Comparison of ENCODE assay signal across 29 cellular contexts in the genomic region with DNA sequence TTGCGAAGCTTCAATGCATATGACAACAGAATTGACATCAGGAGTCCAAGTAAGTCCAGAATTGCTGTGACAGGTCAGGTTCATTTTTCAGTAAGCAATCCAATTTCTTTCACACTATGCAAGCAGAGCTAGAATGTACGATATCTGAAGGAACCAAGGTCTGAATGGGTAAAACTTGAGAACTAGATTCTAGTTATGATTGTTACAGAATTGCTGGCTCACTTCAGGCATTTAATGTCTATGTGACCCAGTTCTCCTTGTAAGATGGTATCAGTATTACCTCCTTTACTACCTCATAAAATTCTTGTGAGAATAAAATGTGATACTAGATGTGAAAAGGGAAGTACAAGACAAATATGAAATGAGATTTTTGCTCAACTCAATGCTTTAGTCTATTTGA.
"Had no signal": no experiment of that assay in that cellular context is flagged by ENCODE, and none has a peak within 500 bp of the region (broad histone marks: within the 10 kb centered on the region; RNA-seq: fewer than 3 reads in every experiment).

No MANE protein-coding gene starts in this region.

- H3K4me1 Mint-ChIP-seq: stimulated activated effector memory CD8-positive, alpha-beta T cell treated with anti-CD3 and anti-CD28 coated beads, Interleukin-12 subunit alpha, Interleukin-12 subunit beta, amount 100 ng/mL, for 72 hours; stimulated activated memory B cell treated with anti-CD40 and anti-IgM and Interleukin-4, amounts not matched to agents 10 μg/mL and 1 μg/mL and 100 μg/mL, for 72 hours; stimulated activated naive B cell treated with anti-CD40 and anti-IgM and Interleukin-4, amounts not matched to agents 10 μg/mL and 1 μg/mL and 100 μg/mL, for 72 hours; stimulated activated naive CD8-positive, alpha-beta T cell treated with anti-CD3 and anti-CD28 coated beads, Interleukin-15, amount 100 ng/mL, for 72 hours had no signal

- H3K27ac Mint-ChIP-seq: stimulated activated effector memory CD8-positive, alpha-beta T cell treated with anti-CD3 and anti-CD28 coated beads, Interleukin-12 subunit alpha, Interleukin-12 subunit beta, amount 100 ng/mL, for 72 hours; stimulated activated memory B cell treated with anti-CD40 and anti-IgM and Interleukin-4, amounts not matched to agents 10 μg/mL and 1 μg/mL and 100 μg/mL, for 72 hours; stimulated activated naive B cell treated with anti-CD40 and anti-IgM and Interleukin-4, amounts not matched to agents 10 μg/mL and 1 μg/mL and 100 μg/mL, for 72 hours; stimulated activated naive CD8-positive, alpha-beta T cell treated with anti-CD3 and anti-CD28 coated beads, Interleukin-15, amount 100 ng/mL, for 72 hours; stimulated activated naive CD8-positive, alpha-beta T cell treated with anti-CD3 and anti-CD28 coated beads, Interleukin-15, Interleukin-2, amounts not matched to agents 100 ng/mL and 50 ng/mL, for 24 hours; type B pancreatic cell had no signal

- H3K9me3 Mint-ChIP-seq: stimulated activated memory B cell treated with anti-CD40 and anti-IgM and Interleukin-4, amounts not matched to agents 10 μg/mL and 1 μg/mL and 100 μg/mL, for 72 hours; stimulated activated naive CD8-positive, alpha-beta T cell treated with anti-CD3 and anti-CD28 coated beads, Interleukin-15, amount 100 ng/mL, for 72 hours; stimulated activated naive CD8-positive, alpha-beta T cell treated with anti-CD3 and anti-CD28 coated beads, Interleukin-15, Interleukin-2, amounts not matched to agents 100 ng/mL and 50 ng/mL, for 24 hours; type B pancreatic cell had no signal

- DNase-seq: stimulated activated CD4-positive, alpha-beta T cell treated with anti-CD3 and anti-CD28 coated beads, Interleukin-2, amount 100 ng/mL, for 48 hours; stimulated activated CD4-positive, alpha-beta T cell treated with anti-CD3 and anti-CD28 coated beads, Interleukin-4, amount 100 ng/mL, for 1 hour; stimulated activated CD4-positive, alpha-beta T cell treated with anti-CD3 and anti-CD28 coated beads, Interleukin-4, amount 100 ng/mL, for 24 hours; stimulated activated CD4-positive, alpha-beta T cell treated with anti-CD3 and anti-CD28 coated beads, Interleukin-4, amount 100 ng/mL, for 4 hours; stimulated activated CD8-positive, alpha-beta memory T cell treated with anti-CD3 and anti-CD28 coated beads, Interleukin-4, amount 100 ng/mL, for 48 hours; stimulated activated naive B cell treated with anti-CD40 and anti-IgM and Interleukin-4, amounts not matched to agents 10 μg/mL and 1 μg/mL and 100 μg/mL, for 72 hours; stimulated activated naive CD4-positive, alpha-beta T cell; stimulated activated naive CD4-positive, alpha-beta T cell treated with Interleukin-2 at 50 U/mL for 16 hours; stimulated activated naive CD8-positive, alpha-beta T cell treated with anti-CD3 and anti-CD28 coated beads, Interleukin-15, amount 100 ng/mL, for 72 hours; stimulated activated naive CD8-positive, alpha-beta T cell treated with anti-CD3 and anti-CD28 coated beads, Interleukin-15, Interleukin-2, amounts not matched to agents 100 U/mL and 50 U/mL, for 24 hours; stomach; substantia nigra; testis; thyroid gland; tibial artery; transverse colon; trophoblast cell; upper lobe of left lung; upper lobe of right lung; uterus had no signal

- FAIRE-seq: urothelium cell line had no signal

- H3K4me3 ChIP-seq: stomach, suprapubic skin, testis, thoracic aorta, thyroid gland, tibial artery, tibial nerve, transverse colon, upper lobe of left lung, upper lobe of right lung, uterus, vagina had no signal

- H3K4me3 Mint-ChIP-seq: stimulated activated effector memory CD8-positive, alpha-beta T cell treated with anti-CD3 and anti-CD28 coated beads, Interleukin-12 subunit alpha, Interleukin-12 subunit beta, amount 100 ng/mL, for 72 hours; stimulated activated memory B cell treated with anti-CD40 and anti-IgM and Interleukin-4, amounts not matched to agents 10 μg/mL and 1 μg/mL and 100 μg/mL, for 72 hours; stimulated activated naive B cell treated with anti-CD40 and anti-IgM and Interleukin-4, amounts not matched to agents 10 μg/mL and 1 μg/mL and 100 μg/mL, for 72 hours; stimulated activated naive CD8-positive, alpha-beta T cell treated with anti-CD3 and anti-CD28 coated beads, Interleukin-15, amount 100 ng/mL, for 72 hours; stimulated activated naive CD8-positive, alpha-beta T cell treated with anti-CD3 and anti-CD28 coated beads, Interleukin-15, Interleukin-2, amounts not matched to agents 100 ng/mL and 50 ng/mL, for 24 hours; type B pancreatic cell had no signal

- H3K27me3 Mint-ChIP-seq: stimulated activated memory B cell treated with anti-CD40 and anti-IgM and Interleukin-4, amounts not matched to agents 10 μg/mL and 1 μg/mL and 100 μg/mL, for 72 hours; stimulated activated naive B cell treated with anti-CD40 and anti-IgM and Interleukin-4, amounts not matched to agents 10 μg/mL and 1 μg/mL and 100 μg/mL, for 72 hours; stimulated activated naive CD8-positive, alpha-beta T cell treated with anti-CD3 and anti-CD28 coated beads, Interleukin-15, amount 100 ng/mL, for 72 hours; stimulated activated naive CD8-positive, alpha-beta T cell treated with anti-CD3 and anti-CD28 coated beads, Interleukin-15, Interleukin-2, amounts not matched to agents 100 ng/mL and 50 ng/mL, for 24 hours had no signal

- ATAC-seq: stimulated activated effector memory CD8-positive, alpha-beta T cell treated with anti-CD3 and anti-CD28 coated beads, Interleukin-12 subunit alpha, Interleukin-12 subunit beta, amount 100 ng/mL, for 72 hours; stimulated activated memory B cell treated with anti-CD40 and anti-IgM and Interleukin-4, amounts not matched to agents 10 μg/mL and 1 μg/mL and 100 μg/mL, for 72 hours; stimulated activated naive B cell treated with anti-CD40 and anti-IgM and Interleukin-4, amounts not matched to agents 10 μg/mL and 1 μg/mL and 100 μg/mL, for 72 hours; stimulated activated naive CD8-positive, alpha-beta T cell treated with anti-CD3 and anti-CD28 coated beads, Interleukin-15, amount 100 ng/mL, for 72 hours; stimulated activated naive CD8-positive, alpha-beta T cell treated with anti-CD3 and anti-CD28 coated beads, Interleukin-15, Interleukin-2, amounts not matched to agents 100 U/mL and 50 U/mL, for 24 hours; upper lobe of right lung had no signal

- H3K36me3 Mint-ChIP-seq: stimulated activated effector memory CD8-positive, alpha-beta T cell treated with anti-CD3 and anti-CD28 coated beads, Interleukin-12 subunit alpha, Interleukin-12 subunit beta, amount 100 ng/mL, for 72 hours; stimulated activated memory B cell treated with anti-CD40 and anti-IgM and Interleukin-4, amounts not matched to agents 10 μg/mL and 1 μg/mL and 100 μg/mL, for 72 hours; stimulated activated naive B cell treated with anti-CD40 and anti-IgM and Interleukin-4, amounts not matched to agents 10 μg/mL and 1 μg/mL and 100 μg/mL, for 72 hours; type B pancreatic cell had no signal
